In the genomic region with DNA sequence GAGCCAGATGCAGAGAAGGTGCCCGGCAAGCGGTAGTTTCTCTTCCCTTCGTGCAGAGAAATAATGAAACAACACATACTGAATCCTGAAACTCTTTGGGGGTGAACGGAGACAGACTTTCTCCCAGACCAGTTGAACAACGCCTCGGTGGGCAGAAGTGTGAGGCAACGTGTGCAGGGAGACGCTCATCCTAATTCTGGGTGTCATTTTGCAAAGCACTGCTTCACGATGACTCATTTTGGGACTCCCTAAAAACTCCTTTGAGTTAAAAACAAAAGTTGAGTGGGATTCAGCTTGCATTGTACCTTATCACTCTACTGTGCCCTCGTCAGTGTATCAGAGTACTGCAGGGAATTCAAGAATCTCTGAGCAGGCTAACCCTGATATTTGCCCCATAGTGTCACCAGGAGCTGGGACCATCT, we compare ENCODE assay signal across 10 cellular contexts. TPM values are rescaled to one million over a fixed set of nuclear protein-coding genes. Genes with fewer than 3 reads are reported as not detected.
A peak's percentile ranks its signal among the peaks of the same experiment; 100 is the strongest.
DNase-seq lines count a peak whose midpoint lies in the region; ATAC-seq and TF ChIP-seq lines count a peak whose summit lies in the region.
"Had no signal": no experiment of that assay in that cellular context is flagged by ENCODE, and none has a peak within 500 bp of the region (broad histone marks: within the 10 kb centered on the region; RNA-seq: fewer than 3 reads in every experiment).

No MANE protein-coding gene starts in this region.

- H3K36me3 Mint-ChIP-seq in effector memory CD8-positive, alpha-beta T cell (ENCODE audit: insufficient read depth) = peaks cover 7% of the 10 kb centered on the region
- no peaks in the 10 kb centered on the region for H3K36me3 Mint-ChIP-seq in glutamatergic neuron (ENCODE audit: unreplicated experiment)

- H3K9me3 ChIP-seq in colonic mucosa (no peaks in the 10 kb centered on the region), gastroesophageal sphincter (no peaks in the 10 kb centered on the region)
- H3K9me3 ChIP-seq: uterus had no signal

- H3K4me1 ChIP-seq in colonic mucosa (no peaks in the 10 kb centered on the region), gastroesophageal sphincter (peaks cover 0 to 22% (median 5%) of the 10 kb centered on the region in 3 donors)
- H3K4me1 ChIP-seq: uterus had no signal

- no peak for DNase-seq in effector memory CD8-positive, alpha-beta T cell
- DNase-seq in colonic mucosa = no peak
- DNase-seq in glutamatergic neuron = no peak
- DNase-seq in NCI-H510A treated with DMSO at 0.1 percent for 48 hours (lab: John Stamatoyannopoulos, UW) = no peak
- DNase-seq: uterus had no signal

- peak overlapping the region; percentile 23 to 70 for H3K27ac Mint-ChIP-seq in effector memory CD8-positive, alpha-beta T cell
- no peak overlapping the region for H3K27ac Mint-ChIP-seq in glutamatergic neuron (ENCODE audit: unreplicated experiment)
- H3K27ac Mint-ChIP-seq: T-helper 1 cell treated with Interleukin-12 subunit alpha and Interleukin-12 subunit beta and Interleukin-4 antibody, amounts not matched to agents 30 μg/mL and 1 μg/mL, for 36 hours had no signal

- TF ChIP-seq CTCF in GM12875 (IDR thresholded peaks at IDR 0.05; ENCODE audit: borderline replicate concordance, insufficient read depth, low read depth, low read length) (peak; percentile 3; the same call in 1 of the 2 replicates), colonic mucosa (IDR thresholded peaks at IDR 0.05) (no peak), glutamatergic neuron (IDR thresholded peaks at IDR 0.05; ENCODE audit: partially characterized antibody, unreplicated experiment) (no peak), gastroesophageal sphincter (IDR thresholded peaks at IDR 0.05) (no peak)

- no peak for TF ChIP-seq EP300 in gastroesophageal sphincter (IDR thresholded peaks at IDR 0.05)

- no peaks in the 10 kb centered on the region for H3K27me3 ChIP-seq in colonic mucosa
- no peaks in the 10 kb centered on the region for H3K27me3 ChIP-seq in gastroesophageal sphincter
- H3K27me3 ChIP-seq: uterus had no signal

- intact Hi-C loops in colonic mucosa (cut with DNase I) = no loop called here

- peaks cover 26 to 27% of the 10 kb centered on the region in 2 donors for H3K4me1 Mint-ChIP-seq in effector memory CD8-positive, alpha-beta T cell (ENCODE audit: low read depth in 2 of 2)
- peaks cover 12% of the 10 kb centered on the region for H3K4me1 Mint-ChIP-seq in glutamatergic neuron (ENCODE audit: low read depth, unreplicated experiment)

- H3K27ac ChIP-seq in colonic mucosa = no peak overlapping the region
- H3K27ac ChIP-seq in gastroesophageal sphincter = no peak overlapping the region
- H3K27ac ChIP-seq: uterus had no signal

- H3K36me3 ChIP-seq in colonic mucosa (no peaks in the 10 kb centered on the region), gastroesophageal sphincter (no peaks in the 10 kb centered on the region)
- H3K36me3 ChIP-seq: uterus had no signal

- ATAC-seq in GM19397 (IDR thresholded peaks at IDR 0.05; ENCODE audit: unreplicated experiment) (peak; percentile 38), HG03135 (IDR thresholded peaks at IDR 0.05; ENCODE audit: unreplicated experiment) (peak; percentile 46), gastroesophageal sphincter (no peak)
- no peak for ATAC-seq in effector memory CD8-positive, alpha-beta T cell (replicated peaks)

- no peaks in the 10 kb centered on the region for H3K9me3 Mint-ChIP-seq in effector memory CD8-positive, alpha-beta T cell
- H3K9me3 Mint-ChIP-seq in glutamatergic neuron (ENCODE audit: unreplicated experiment) = peaks cover 13% of the 10 kb centered on the region
- H3K9me3 Mint-ChIP-seq: T-helper 1 cell treated with Interleukin-12 subunit alpha and Interleukin-12 subunit beta and Interleukin-4 antibody, amounts not matched to agents 30 μg/mL and 1 μg/mL, for 36 hours had no signal

- no peak overlapping the region for H3K4me3 Mint-ChIP-seq in effector memory CD8-positive, alpha-beta T cell
- no peak overlapping the region for H3K4me3 Mint-ChIP-seq in glutamatergic neuron (ENCODE audit: unreplicated experiment)
- H3K4me3 Mint-ChIP-seq: T-helper 1 cell treated with Interleukin-12 subunit alpha and Interleukin-12 subunit beta and Interleukin-4 antibody, amounts not matched to agents 30 μg/mL and 1 μg/mL, for 36 hours had no signal

- no peaks in the 10 kb centered on the region for H3K27me3 Mint-ChIP-seq in effector memory CD8-positive, alpha-beta T cell
- H3K27me3 Mint-ChIP-seq in glutamatergic neuron (ENCODE audit: unreplicated experiment) = peaks cover 8% of the 10 kb centered on the region

- no peak for TF ChIP-seq POLR2A in gastroesophageal sphincter (IDR thresholded peaks at IDR 0.05)

- H3K9ac ChIP-seq in colonic mucosa (ENCODE audit: low read depth in 2 of 2, low read length in 2 of 2) = no peak overlapping the region

- H3K4me3 ChIP-seq in GM12875 (ENCODE audit: low read depth, low read length) = peak overlapping the region; percentile 12
- H3K4me3 ChIP-seq in colonic mucosa = no peak overlapping the region
- H3K4me3 ChIP-seq in gastroesophageal sphincter = no peak overlapping the region
- H3K4me3 ChIP-seq: uterus had no signal

- WGBS in gastroesophageal sphincter (ENCODE audit: low coverage in 1 of 2), 2 donors = 59 to 80% methylated on average over 5 to 8 of the region's 10 CpGs

RNA-seq across cellular contexts. Expression of a gene that starts 3.5 kb away (rescaled TPM):
- total RNA-seq in colonic mucosa = 10 to 100 TPM; 77.8 to 83.4 TPM
- 5.4 TPM for total RNA-seq in glutamatergic neuron (ENCODE audit: unreplicated experiment)
- total RNA-seq in gastroesophageal sphincter = 10 to 100 TPM; 13.2 to 31.7 (median 19.3) TPM

Comparison
In these comparisons a context has a peak if more than half of its experiments do, and no peak if none do; other contexts are left out.
1. ATAC-seq: peak in GM19397 (single experiment) and HG03135 (single experiment); none in effector memory CD8-positive, alpha-beta T cell (single experiment) and gastroesophageal sphincter (single experiment).